In genomic region chr1:155051777-155052398, GRCh38 we compare ENCODE assay signal across 8 cellular contexts. TPM values are rescaled to one million over a fixed set of nuclear protein-coding genes. Genes with fewer than 3 reads are reported as not detected.
DNase-seq lines count a peak whose midpoint lies in the region; ATAC-seq, FAIRE-seq and TF ChIP-seq lines count a peak whose summit lies in the region.

No MANE protein-coding gene starts in this region.

- no peaks in the 10 kb centered on the region for H3K27me3 Mint-ChIP-seq in activated naive CD8-positive, alpha-beta T cell treated with anti-CD3 and anti-CD28 coated beads, Interleukin-2, amount 10 ng/mL, durations not matched to agents 7 days and 5 days

- in situ Hi-C loops in SK-MEL-5 (cut with HindIII; ENCODE audit: low pct_unique_long_range_greater_than_20kb, low sequenced_read_pairs), result no loop called here

- peaks cover 23% of the 10 kb centered on the region for H3K27me3 ChIP-seq in cardiac muscle cell
- H3K27me3 ChIP-seq in pancreas, result no peaks in the 10 kb centered on the region

- H3K36me3 Mint-ChIP-seq in activated naive CD8-positive, alpha-beta T cell treated with anti-CD3 and anti-CD28 coated beads, Interleukin-2, amount 10 ng/mL, durations not matched to agents 7 days and 5 days, result peaks cover 1% of the 10 kb centered on the region

- H3K9me3 ChIP-seq in cardiac muscle cell (ENCODE audit: low read depth) (no peaks in the 10 kb centered on the region), pancreas (no peaks in the 10 kb centered on the region)

- H3K9me3 Mint-ChIP-seq in activated naive CD8-positive, alpha-beta T cell treated with anti-CD3 and anti-CD28 coated beads, Interleukin-2, amount 10 ng/mL, durations not matched to agents 7 days and 5 days, result no peaks in the 10 kb centered on the region

- H3K4me1 Mint-ChIP-seq in activated naive CD8-positive, alpha-beta T cell treated with anti-CD3 and anti-CD28 coated beads, Interleukin-2, amount 10 ng/mL, durations not matched to agents 7 days and 5 days, result peaks cover 23% of the 10 kb centered on the region

- intact Hi-C loops in pancreas (cut with DNase I), result no loop called here

- FAIRE-seq in pancreas (lab: Jason Lieb, UNC), result no peak

- WGBS in pancreas, 2 donors, result 2% methylated on average over 20 to 27 of the region's 27 CpGs

- TF ChIP-seq CTCF in cardiac muscle cell (IDR thresholded peaks at IDR 0.05; ENCODE audit: low read depth, low read length), result no peak
- no peak for TF ChIP-seq CTCF in pancreas (IDR thresholded peaks at IDR 0.05)

- H3K4me1 ChIP-seq in cardiac muscle cell (ENCODE audit: low read depth) (peaks cover 11% of the 10 kb centered on the region), pancreas (peaks cover 0 to 15% (median 4%) of the 10 kb centered on the region in 3 donors)

- H3K4me3 ChIP-seq in cardiac muscle cell, result peak overlapping the region; percentile 66
- peak overlapping the region; percentile 64 to 78 (median 71) for H3K4me3 ChIP-seq in pancreas

- POLR2A ChIA-PET in activated naive CD8-positive, alpha-beta T cell treated with anti-CD3 and anti-CD28 coated beads, Interleukin-2, amount 10 ng/mL, durations not matched to agents 7 days and 5 days (lab: Charles Lee), result interaction anchor here (0.7 to 1.4 kb wide), 5 partner anchors 8 to 175 kb away, joined by 3 to 7 read pairs (median 3); partner anchors contain the start of genes EFNA4, PBXIP1 and PMVK

- peak overlapping the region; percentile 88 for H3K4me3 Mint-ChIP-seq in activated naive CD8-positive, alpha-beta T cell treated with anti-CD3 and anti-CD28 coated beads, Interleukin-2, amount 10 ng/mL, durations not matched to agents 7 days and 5 days

- H3K27ac ChIP-seq in cardiac muscle cell (no peak overlapping the region), pancreas (peak overlapping the region; percentile 60 to 75 (median 71))

- H3K27ac Mint-ChIP-seq in activated naive CD8-positive, alpha-beta T cell treated with anti-CD3 and anti-CD28 coated beads, Interleukin-2, amount 10 ng/mL, durations not matched to agents 7 days and 5 days, result peak overlapping the region; percentile 69

- H3K36me3 ChIP-seq in cardiac muscle cell (no peaks in the 10 kb centered on the region), pancreas (no peaks in the 10 kb centered on the region)

- DNase-seq in EL, result peak; percentile 54
- peak; percentile 32 for DNase-seq in SK-MEL-5 (ENCODE audit: low read depth, low spot score)
- DNase-seq in activated naive CD8-positive, alpha-beta T cell treated with anti-CD3 and anti-CD28 coated beads, Interleukin-2, amount 10 ng/mL, durations not matched to agents 7 days and 5 days, result peak; percentile 62
- no peak for DNase-seq in cardiac muscle cell (ENCODE audit: low read depth in 1 of 2, low spot score in 1 of 2)
- peak; percentile 54 to 82 (median 66) for DNase-seq in pancreas

- ATAC-seq in HG03442 (IDR thresholded peaks at IDR 0.05; ENCODE audit: unreplicated experiment) (peak; percentile 2), pancreas (peak; percentile 8 to 28 (median 20)), HG03025 (IDR thresholded peaks at IDR 0.05; ENCODE audit: low FRiP score, unreplicated experiment) (no peak), GM19463 (IDR thresholded peaks at IDR 0.05; ENCODE audit: unreplicated experiment) (no peak)
- ATAC-seq in activated naive CD8-positive, alpha-beta T cell treated with anti-CD3 and anti-CD28 coated beads, Interleukin-2, amount 10 ng/mL, durations not matched to agents 7 days and 5 days (ENCODE audit: low read depth), result peak; percentile 17

RNA-seq across cellular contexts. Expression of gene ADAM15, which starts 0.8 kb away (rescaled TPM):
- total RNA-seq in SK-MEL-5 (2014; rRNA removed; shearing (Covaris generic)), result 62.0 and 67.1 TPM in 2 replicates
- polyA plus RNA-seq in SK-MEL-5 (2015; cell fraction: cytosol; rRNA removed), result 190 and 220 TPM in 2 replicates
- 156 and 168 TPM in 2 replicates for polyA plus RNA-seq in SK-MEL-5 (2015; cell fraction: nucleus; rRNA removed)
- total RNA-seq in activated naive CD8-positive, alpha-beta T cell treated with anti-CD3 and anti-CD28 coated beads, Interleukin-2, amount 10 ng/mL, durations not matched to agents 7 days and 5 days, result 10 to 100 TPM; 37.0 to 37.3 TPM
- 19.5 and 23.0 TPM in 2 replicates for total RNA-seq in cardiac muscle cell
- polyA plus RNA-seq in cardiac muscle cell, result 23.0 and 25.2 TPM in 2 replicates
- total RNA-seq in pancreas, result 10 to 100 TPM; 23.7 to 37.6 (median 33.2) TPM
- polyA plus RNA-seq in pancreas, result 100 to 1,000 TPM; 114 to 125 TPM

RNA-seq across cellular contexts. Expression of gene EFNA4, which starts 11.7 kb away (rescaled TPM):
- total RNA-seq in SK-MEL-5 (2014; rRNA removed; shearing (Covaris generic)), result 12.7 and 13.9 TPM in 2 replicates
- 9.2 and 9.3 TPM in 2 replicates for polyA plus RNA-seq in SK-MEL-5 (2015; cell fraction: cytosol; rRNA removed)
- 5.1 and 12.7 TPM in 2 replicates for polyA plus RNA-seq in SK-MEL-5 (2015; cell fraction: nucleus; rRNA removed)
- 1 to 10 TPM; 7.9 to 8.1 TPM for total RNA-seq in activated naive CD8-positive, alpha-beta T cell treated with anti-CD3 and anti-CD28 coated beads, Interleukin-2, amount 10 ng/mL, durations not matched to agents 7 days and 5 days
- 29.2 and 36.0 TPM in 2 replicates for total RNA-seq in cardiac muscle cell
- polyA plus RNA-seq in cardiac muscle cell, result 18.3 and 29.6 TPM in 2 replicates
- total RNA-seq in pancreas, result 1 to 10 TPM; 2.1 to 5.6 (median 3.1) TPM
- 1 to 10 TPM; 6.0 to 6.2 TPM for polyA plus RNA-seq in pancreas

RNA-seq across cellular contexts. Expression of gene DCST1, which starts 18.3 kb away (rescaled TPM):
- total RNA-seq in SK-MEL-5 (2014; rRNA removed; shearing (Covaris generic)), result not detected in 2 replicates
- 0.11 TPM in 1 of 2 replicates, not detected in the other for polyA plus RNA-seq in SK-MEL-5 (2015; cell fraction: cytosol; rRNA removed)
- polyA plus RNA-seq in SK-MEL-5 (2015; cell fraction: nucleus; rRNA removed), result 0.12 TPM in 1 of 2 replicates, not detected in the other
- total RNA-seq in activated naive CD8-positive, alpha-beta T cell treated with anti-CD3 and anti-CD28 coated beads, Interleukin-2, amount 10 ng/mL, durations not matched to agents 7 days and 5 days, result not detected
- total RNA-seq in cardiac muscle cell, result not detected in 2 replicates
- 0.27 and 0.57 TPM in 2 replicates for polyA plus RNA-seq in cardiac muscle cell
- total RNA-seq in pancreas, result under 1 TPM in 1 of 6 donors, not detected in 5; 0.14 TPM
- not detected for polyA plus RNA-seq in pancreas

RNA-seq across cellular contexts. Expression of gene DCST2, which starts 18.3 kb away (rescaled TPM):
- 0.18 TPM in 1 of 2 replicates, not detected in the other for total RNA-seq in SK-MEL-5 (2014; rRNA removed; shearing (Covaris generic))
- polyA plus RNA-seq in SK-MEL-5 (2015; cell fraction: cytosol; rRNA removed), result 0.06 and 0.23 TPM in 2 replicates
- polyA plus RNA-seq in SK-MEL-5 (2015; cell fraction: nucleus; rRNA removed), result 7.1 and 10.0 TPM in 2 replicates
- 1 to 10 TPM in 1 of 2 experiments, under 1 TPM in 1; 0.91 to 1.4 TPM for total RNA-seq in activated naive CD8-positive, alpha-beta T cell treated with anti-CD3 and anti-CD28 coated beads, Interleukin-2, amount 10 ng/mL, durations not matched to agents 7 days and 5 days
- total RNA-seq in cardiac muscle cell, result 4.3 and 5.4 TPM in 2 replicates
- polyA plus RNA-seq in cardiac muscle cell, result 1.1 and 3.8 TPM in 2 replicates
- under 1 TPM; 0.12 to 0.94 (median 0.22) TPM for total RNA-seq in pancreas
- 1 to 10 TPM; 3.9 to 5.1 TPM for polyA plus RNA-seq in pancreas

RNA-seq across cellular contexts. Expression of gene EFNA3, which starts 26.7 kb away (rescaled TPM):
- 6.6 and 8.2 TPM in 2 replicates for total RNA-seq in SK-MEL-5 (2014; rRNA removed; shearing (Covaris generic))
- 6.1 and 10.2 TPM in 2 replicates for polyA plus RNA-seq in SK-MEL-5 (2015; cell fraction: cytosol; rRNA removed)
- 9.8 and 17.4 TPM in 2 replicates for polyA plus RNA-seq in SK-MEL-5 (2015; cell fraction: nucleus; rRNA removed)
- total RNA-seq in activated naive CD8-positive, alpha-beta T cell treated with anti-CD3 and anti-CD28 coated beads, Interleukin-2, amount 10 ng/mL, durations not matched to agents 7 days and 5 days, result 1 to 10 TPM; 3.6 to 4.2 TPM
- total RNA-seq in cardiac muscle cell, result 26.3 and 31.9 TPM in 2 replicates
- 34.2 and 43.0 TPM in 2 replicates for polyA plus RNA-seq in cardiac muscle cell
- total RNA-seq in pancreas, result 1 to 10 TPM in 2 of 6 donors, under 1 TPM in 4; 0.52 to 1.2 (median 0.70) TPM
- under 1 TPM; 0.72 to 0.99 TPM for polyA plus RNA-seq in pancreas

Comparison
In these comparisons a context has a peak if more than half of its experiments do, and no peak if none do; other contexts are left out.
1. DNase-seq: peak in EL (single experiment), SK-MEL-5 (single experiment), activated naive CD8-positive, alpha-beta T cell treated with anti-CD3 and anti-CD28 coated beads, Interleukin-2, amount 10 ng/mL, durations not matched to agents 7 days and 5 days (single experiment) and pancreas (6 of 6); none in cardiac muscle cell (0 of 2).
2. ATAC-seq: peak in HG03442 (single experiment), activated naive CD8-positive, alpha-beta T cell treated with anti-CD3 and anti-CD28 coated beads, Interleukin-2, amount 10 ng/mL, durations not matched to agents 7 days and 5 days (single experiment) and pancreas (4 of 4); none in HG03025 (single experiment) and GM19463 (single experiment).